Comparison of ENCODE assay signal across 23 cellular contexts in the genomic region with DNA sequence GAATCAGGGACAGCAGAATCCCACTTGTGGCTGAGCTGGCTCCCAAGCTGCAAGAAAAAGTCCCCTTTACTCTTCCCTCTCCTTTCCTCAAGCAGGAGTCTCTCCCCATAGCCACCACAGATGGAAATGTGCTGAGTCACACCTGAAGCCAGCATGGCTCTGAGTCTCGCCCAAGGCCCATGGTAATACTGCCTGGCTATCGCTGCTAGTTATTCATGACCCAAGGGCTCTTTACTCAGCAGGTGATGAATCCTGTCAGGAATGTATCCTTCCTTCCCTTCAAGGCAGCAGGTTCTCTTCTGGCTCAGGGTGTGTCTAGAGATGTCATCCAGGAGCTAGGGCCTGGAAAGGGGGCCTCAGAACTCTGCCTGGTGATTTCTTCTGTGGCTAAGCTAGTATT.
"Had no signal": no experiment of that assay in that cellular context is flagged by ENCODE, and none has a peak within 500 bp of the region (broad histone marks: within the 10 kb centered on the region; RNA-seq: fewer than 3 reads in every experiment).

No MANE protein-coding gene starts in this region.

- H3K4me1 ChIP-seq: adrenal gland, Peyer's patch had no signal

- DNase-seq: activated CD4-positive, alpha-beta memory T cell treated with anti-CD3 and anti-CD28 coated beads, Interleukin-2, amount 10 ng/mL, durations not matched to agents 7 days and 5 days; activated CD4-positive, alpha-beta T cell treated with anti-CD3 and anti-CD28 coated beads for 36 hours; activated CD4-positive, alpha-beta T cell treated with anti-CD3 and anti-CD28 coated beads, Interleukin-2, amount 50 U/mL, for 1 hour; activated naive CD4-positive, alpha-beta T cell treated with anti-CD3 and anti-CD28 coated beads, Interleukin-2, amount 50 U/mL, for 16 hours; activated naive CD8-positive, alpha-beta T cell treated with anti-CD3 and anti-CD28 coated beads, Interleukin-2, amount 10 ng/mL, durations not matched to agents 7 days and 5 days; activated T-cell treated with anti-CD3 and anti-CD28 coated beads, Interleukin-2, amount 50 U/mL, for 72 hours; adrenal gland; anterior cingulate cortex; caudate nucleus; MG63; NCI-H1105; NCI-H1436; NCI-H1694 treated with DMSO at 0.1 percent for 48 hours; NCI-H2029 treated with DMSO at 0.1 percent for 48 hours; NCI-H446 treated with DMSO at 0.1 percent for 48 hours; NCI-H524 treated with DMSO at 0.1 percent for 48 hours; NCI-H748 treated with DMSO at 0.1 percent for 48 hours; Peyer's patch; SHP77 treated with DMSO at 0.1 percent for 48 hours; T-helper 17 cell; T1000 had no signal

- H3K4me1 Mint-ChIP-seq: activated CD4-positive, alpha-beta memory T cell treated with anti-CD3 and anti-CD28 coated beads, Interleukin-2, amount 10 ng/mL, durations not matched to agents 7 days and 5 days; activated CD4-positive, alpha-beta T cell treated with anti-CD3 and anti-CD28 coated beads for 36 hours; activated naive CD8-positive, alpha-beta T cell treated with anti-CD3 and anti-CD28 coated beads, Interleukin-2, amount 10 ng/mL, durations not matched to agents 7 days and 5 days; T-helper 17 cell had no signal

- H3K36me3 Mint-ChIP-seq: activated naive CD8-positive, alpha-beta T cell treated with anti-CD3 and anti-CD28 coated beads, Interleukin-2, amount 10 ng/mL, durations not matched to agents 7 days and 5 days had no signal

- H3K27ac ChIP-seq: adrenal gland, Peyer's patch, VCaP had no signal

- H3K27me3 ChIP-seq: adrenal gland, MG63, Peyer's patch had no signal

- ATAC-seq: activated CD4-positive, alpha-beta T cell treated with anti-CD3 and anti-CD28 coated beads for 36 hours; activated T-cell treated with anti-CD3 and anti-CD28 coated beads, Interleukin-2, amount 50 U/mL, for 72 hours; T-helper 17 cell had no signal

- H3K36me3 ChIP-seq: adrenal gland, MG63, Peyer's patch had no signal

- H3K4me3 Mint-ChIP-seq: activated CD4-positive, alpha-beta memory T cell treated with anti-CD3 and anti-CD28 coated beads, Interleukin-2, amount 10 ng/mL, durations not matched to agents 7 days and 5 days; activated CD4-positive, alpha-beta T cell treated with anti-CD3 and anti-CD28 coated beads for 36 hours; activated naive CD8-positive, alpha-beta T cell treated with anti-CD3 and anti-CD28 coated beads, Interleukin-2, amount 10 ng/mL, durations not matched to agents 7 days and 5 days; activated T-cell treated with anti-CD3 and anti-CD28 coated beads, Interleukin-2, amount 50 U/mL, for 72 hours; T-helper 17 cell had no signal

- H3K27ac Mint-ChIP-seq: activated CD4-positive, alpha-beta memory T cell treated with anti-CD3 and anti-CD28 coated beads, Interleukin-2, amount 10 ng/mL, durations not matched to agents 7 days and 5 days; activated CD4-positive, alpha-beta T cell treated with anti-CD3 and anti-CD28 coated beads for 36 hours; activated naive CD8-positive, alpha-beta T cell treated with anti-CD3 and anti-CD28 coated beads, Interleukin-2, amount 10 ng/mL, durations not matched to agents 7 days and 5 days; activated T-cell treated with anti-CD3 and anti-CD28 coated beads, Interleukin-2, amount 50 U/mL, for 72 hours; activated T-helper 2 cell treated with anti-CD3 and anti-CD28 coated beads, Interferon-gamma antibody, Interleukin-2, Interleukin-4, amounts not matched to agents 10 μg/mL and 5 μg/mL and 100 μg/mL, durations not matched to agents 14 hours and 24 hours and 36 hours; T-helper 17 cell had no signal

- H3K9me3 ChIP-seq: adrenal gland, MG63 had no signal

- H3K4me3 ChIP-seq: adrenal gland, MG63, Peyer's patch had no signal

- H3K27me3 Mint-ChIP-seq: activated CD4-positive, alpha-beta memory T cell treated with anti-CD3 and anti-CD28 coated beads, Interleukin-2, amount 10 ng/mL, durations not matched to agents 7 days and 5 days; activated CD4-positive, alpha-beta T cell treated with anti-CD3 and anti-CD28 coated beads for 36 hours; activated naive CD8-positive, alpha-beta T cell treated with anti-CD3 and anti-CD28 coated beads, Interleukin-2, amount 10 ng/mL, durations not matched to agents 7 days and 5 days; T-helper 17 cell had no signal
